8 cellular contexts compared by ENCODE assay signal in the genomic region with DNA sequence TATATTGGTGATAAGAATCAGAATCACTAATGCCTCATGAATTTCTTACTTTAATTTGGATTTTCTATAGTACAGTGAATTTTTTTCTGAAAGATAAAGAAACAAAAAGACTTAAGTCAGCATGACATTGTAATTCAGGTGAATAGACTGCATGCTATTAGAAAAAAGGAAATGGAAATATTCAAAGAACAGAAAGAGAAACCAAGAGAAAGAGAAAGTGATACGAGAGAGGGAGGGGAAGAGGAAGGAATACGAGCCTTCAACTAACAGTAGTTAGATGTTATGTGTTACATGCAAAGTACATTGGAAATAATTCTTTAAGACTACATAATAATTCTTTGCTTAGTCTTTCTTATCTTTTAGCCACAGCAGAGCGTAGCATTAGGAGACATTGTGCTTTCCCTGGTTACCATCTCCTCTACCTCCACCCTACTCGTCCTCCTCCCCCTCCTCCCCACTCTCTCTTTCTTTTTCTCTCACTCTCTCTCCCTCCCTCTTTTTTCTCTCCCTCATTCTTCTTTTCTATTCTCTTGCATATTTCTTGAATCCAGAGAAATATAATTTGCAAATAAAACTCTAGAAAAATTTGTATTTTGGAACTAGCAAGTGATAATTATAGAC. TPM values are rescaled to one million over a fixed set of nuclear protein-coding genes. Genes with fewer than 3 reads are reported as not detected.
DNase-seq lines count a peak whose midpoint lies in the region; ATAC-seq, FAIRE-seq and TF ChIP-seq lines count a peak whose summit lies in the region.

No MANE protein-coding gene starts in this region.

- H3K4me1 Mint-ChIP-seq in astrocyte (ENCODE audit: low read depth, unreplicated experiment), result no peaks in the 10 kb centered on the region

- H3K9me3 Mint-ChIP-seq in astrocyte (ENCODE audit: unreplicated experiment), result peaks cover 8% of the 10 kb centered on the region

- H3K9me3 ChIP-seq in BLaER1, result peaks cover 8% of the 10 kb centered on the region; the same call in 1 of the 2 replicates
- H3K9me3 ChIP-seq in astrocyte (ENCODE audit: insufficient read depth, low read depth, low read length), result peaks cover 2% of the 10 kb centered on the region

- H3K4me2 ChIP-seq in BLaER1 (peak overlapping the region; percentile 75), astrocyte (ENCODE audit: low read length) (peak overlapping the region; percentile 37)

- H2AFZ ChIP-seq in astrocyte (ENCODE audit: low read depth, low read length), result no peak overlapping the region

- no peak overlapping the region for H3K27ac ChIP-seq in BLaER1
- H3K27ac ChIP-seq in astrocyte (ENCODE audit: low read depth, low read length), result no peak overlapping the region
- no peak overlapping the region for H3K27ac ChIP-seq in dorsolateral prefrontal cortex

- no peak overlapping the region for H3K4me3 Mint-ChIP-seq in astrocyte (ENCODE audit: unreplicated experiment)

- H3K4me1 ChIP-seq in BLaER1 (no peaks in the 10 kb centered on the region; the same call in 1 of the 2 replicates), astrocyte (ENCODE audit: insufficient read depth, low read length) (no peaks in the 10 kb centered on the region)

- DNase-seq in astrocyte (ENCODE audit: low read depth) (no peak), NCI-H187 (lab: John Stamatoyannopoulos, UW) (no peak), dorsolateral prefrontal cortex (no peak), DMS 273 (lab: John Stamatoyannopoulos, UW; ENCODE audit: unreplicated experiment) (no peak), NCI-H748 treated with DMSO at 0.1 percent for 48 hours (lab: John Stamatoyannopoulos, UW) (no peak)

- H3K4me3 ChIP-seq in BLaER1, result peak overlapping the region; percentile 49; the same call in 1 of the 2 replicates
- H3K4me3 ChIP-seq in astrocyte (ENCODE audit: insufficient read depth, low read depth, low read length), result no peak overlapping the region
- peak overlapping the region in 14 of 59 donors; percentile 5 to 39 (median 20) for H3K4me3 ChIP-seq in dorsolateral prefrontal cortex

- no peak for FAIRE-seq in astrocyte (lab: Jason Lieb, UNC)

- no peaks in the 10 kb centered on the region for H4K20me1 ChIP-seq in BLaER1
- H4K20me1 ChIP-seq in astrocyte (ENCODE audit: insufficient read depth, low read length), result no peaks in the 10 kb centered on the region

- H3K79me2 ChIP-seq in astrocyte (ENCODE audit: insufficient read depth, low read length), result no peaks in the 10 kb centered on the region

- intact Hi-C loops in dorsolateral prefrontal cortex (cut with DNase I), result no loop called here

- H3K27me3 ChIP-seq in BLaER1 (no peaks in the 10 kb centered on the region), astrocyte (ENCODE audit: insufficient read depth, low read length) (no peaks in the 10 kb centered on the region), dorsolateral prefrontal cortex (peaks cover 0 to 3% (median 0%) of the 10 kb centered on the region in 45 donors)

- no peak overlapping the region for H3K27ac Mint-ChIP-seq in astrocyte (ENCODE audit: unreplicated experiment)

- TF ChIP-seq CTCF in astrocyte (IDR thresholded peaks at IDR 0.05; ENCODE audit: insufficient read depth, low read depth, low read length) (no peak), dorsolateral prefrontal cortex (IDR thresholded peaks at IDR 0.05 in 54 of 56, conservative IDR thresholded peaks at IDR 0.05 in 2 of 56; ENCODE audit: low read depth in 1 of 56, partially characterized antibody in 56 of 56) (no peak)

- H3K9ac ChIP-seq in BLaER1 (no peak overlapping the region), astrocyte (ENCODE audit: low read length) (no peak overlapping the region)

- no peaks in the 10 kb centered on the region for H3K27me3 Mint-ChIP-seq in astrocyte (ENCODE audit: low read depth, unreplicated experiment)

- no peaks in the 10 kb centered on the region for H3K36me3 ChIP-seq in BLaER1
- no peaks in the 10 kb centered on the region for H3K36me3 ChIP-seq in astrocyte (ENCODE audit: insufficient read depth, low read length)

- peak; percentile 98 for ATAC-seq in GM19043 (IDR thresholded peaks at IDR 0.05; ENCODE audit: low read depth, unreplicated experiment)
- peak; percentile 99 for ATAC-seq in HG03135 (IDR thresholded peaks at IDR 0.05; ENCODE audit: unreplicated experiment)

- no peaks in the 10 kb centered on the region for H3K36me3 Mint-ChIP-seq in astrocyte (ENCODE audit: low read depth, unreplicated experiment)

RNA-seq across cellular contexts. Expression of gene ADGRL4, which starts 46.4 kb away (rescaled TPM):
- total RNA-seq in astrocyte (18.7 and 19.6 TPM in 2 replicates), dorsolateral prefrontal cortex (10 to 100 TPM in 15 of 120 experiments, 1 to 10 TPM in 105; 2.7 to 16.8 (median 6.8) TPM)
